In the genomic region with DNA sequence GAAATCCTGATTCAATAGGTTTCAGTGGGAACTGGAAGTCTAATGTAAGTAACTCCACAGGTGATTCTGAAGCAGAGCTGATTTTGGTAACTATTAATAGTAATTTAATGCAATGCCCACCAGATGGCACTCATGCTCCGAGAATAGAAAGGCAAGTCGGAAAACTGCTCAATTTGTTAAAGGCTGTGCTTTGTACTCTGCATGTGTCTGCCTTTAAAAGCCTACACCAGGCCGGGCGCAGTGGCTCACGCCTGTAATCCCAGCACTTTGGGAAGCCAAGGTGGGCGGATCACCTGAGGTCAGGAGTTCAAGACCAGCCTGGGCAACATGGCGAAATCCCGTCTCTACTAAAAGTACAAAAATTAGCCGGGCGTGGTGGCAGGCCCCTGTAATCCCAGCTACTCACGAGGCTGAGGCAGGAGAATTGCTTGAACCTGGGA, we compare ENCODE assay signal across 8 cellular contexts.
DNase-seq lines count a peak whose midpoint lies in the region; ATAC-seq and TF ChIP-seq lines count a peak whose summit lies in the region.
"Not testable (repeated sequence)": the region's sequence is repeated elsewhere in the genome, so short reads cannot be mapped to it uniquely, and the experiment has no call there.

No MANE protein-coding gene starts in this region.

- DNase-seq in G401 (ENCODE audit: low spot score) (peak; percentile 84), HS-5 (ENCODE audit: low read depth) (peak; percentile 42), NCI-H526 treated with DMSO at 0.1 percent for 48 hours (lab: John Stamatoyannopoulos, UW) (peak; percentile 54), activated B cell treated with CpG ODN at 0.5 μM for 24 hours (peak; percentile 34), body of pancreas (peak; percentile 58 to 76 (median 68)), pons (ENCODE audit: low spot score) (peak; percentile 95), testis (peak; percentile 50)
- DNase-seq in right atrium auricular region (ENCODE audit: low spot score) = not testable (repeated sequence)

- intact Hi-C loops in activated B cell treated with CpG ODN at 0.5 μM for 24 hours (cut with micrococcal nuclease) = loop anchor here (1.0 to 10.0 kb wide), 5 partner anchors 228 to 990 kb away; no protein-coding TSS in a partner anchor
- intact Hi-C loops in body of pancreas (cut with DNase I); testis (cut with DNase I; ENCODE audit: low total_unique reads): not testable (repeated sequence)

- CTCF ChIA-PET in activated B cell treated with CpG ODN at 0.5 μM for 24 hours (lab: Charles Lee) = interaction anchor here (0.6 to 1.7 kb wide), 12 partner anchors 9 to 793 kb away, joined by 3 to 7 read pairs (median 3); no protein-coding TSS in a partner anchor

- not testable (repeated sequence) for H3K27me3 ChIP-seq in body of pancreas, right atrium auricular region, testis

- not testable (repeated sequence) for H3K27ac ChIP-seq in body of pancreas, right atrium auricular region, testis

- not testable (repeated sequence) for H3K4me3 Mint-ChIP-seq in activated B cell treated with CpG ODN at 0.5 μM for 24 hours

- 32 to 33% methylated on average over 11 of the region's 11 CpGs for WGBS in body of pancreas, 2 donors
- 36 to 46% methylated on average over 11 of the region's 11 CpGs for WGBS in testis, 2 donors

- peak; percentile 42 for TF ChIP-seq CTCF in activated B cell treated with CpG ODN at 0.5 μM for 24 hours (IDR thresholded peaks at IDR 0.05)
- peak; percentile 34 to 79 (median 60) for TF ChIP-seq CTCF in body of pancreas (IDR thresholded peaks at IDR 0.05)
- TF ChIP-seq CTCF in right atrium auricular region (IDR thresholded peaks at IDR 0.05) = peak; percentile 44 to 73
- peak in 2 of 3 experiments; percentile 38 to 42 for TF ChIP-seq CTCF in testis (IDR thresholded peaks at IDR 0.05)

- H3K4me1 Mint-ChIP-seq in activated B cell treated with CpG ODN at 0.5 μM for 24 hours = not testable (repeated sequence)

- in situ Hi-C loops in G401 (cut with HindIII; ENCODE audit: low sequenced_read_pairs) = not testable (repeated sequence)

- H3K4me3 ChIP-seq in body of pancreas, right atrium auricular region, testis: not testable (repeated sequence)

- H3K9me3 Mint-ChIP-seq in activated B cell treated with CpG ODN at 0.5 μM for 24 hours = not testable (repeated sequence)

- H3K36me3 ChIP-seq in body of pancreas (replicated peaks in 1 of 2; ENCODE audit: insufficient read depth in 1 of 2, low read depth in 2 of 2); right atrium auricular region; testis (ENCODE audit: low read depth, missing control alignments): not testable (repeated sequence)

- not testable (repeated sequence) for TF ChIP-seq POLR2A in body of pancreas (IDR thresholded peaks at IDR 0.05); testis (IDR thresholded peaks at IDR 0.05)

- not testable (repeated sequence) for H3K27ac Mint-ChIP-seq in activated B cell treated with CpG ODN at 0.5 μM for 24 hours

- not testable (repeated sequence) for H3K36me3 Mint-ChIP-seq in activated B cell treated with CpG ODN at 0.5 μM for 24 hours (ENCODE audit: low read depth)

- POLR2A ChIA-PET in activated B cell treated with CpG ODN at 0.5 μM for 24 hours (lab: Charles Lee) = not testable (repeated sequence)

- peak; percentile 72 for ATAC-seq in activated B cell treated with CpG ODN at 0.5 μM for 24 hours (ENCODE audit: low read depth)
- peak; percentile 86 for ATAC-seq in body of pancreas

- not testable (repeated sequence) for H3K9me3 ChIP-seq in body of pancreas, right atrium auricular region, testis

- H3K27me3 Mint-ChIP-seq in activated B cell treated with CpG ODN at 0.5 μM for 24 hours = not testable (repeated sequence)

- not testable (repeated sequence) for H3K4me1 ChIP-seq in body of pancreas, right atrium auricular region, testis
